1 cellular context compared by ENCODE assay signal in genomic region chr1:169570172-169570574, GRCh38.
TF ChIP-seq lines count a peak whose summit lies in the region.

No MANE protein-coding gene starts in this region.

TF ChIP-seq in HepG2, 621 proteins besides CTCF, POLR2A, EP300 and RAD21 (continued from another document):
- TF ChIP-seq ZNF580 (CRISPR knock-in tag; IDR thresholded peaks at IDR 0.05; ENCODE audit: borderline replicate concordance, low read depth): 0 out of 2 replicates have a peak, but pooled peaks have one; percentile 31
- no peak for TF ChIP-seq NFKB2 (CRISPR knock-in tag; IDR thresholded peaks at IDR 0.05; ENCODE audit: borderline replicate concordance)
- no peak for TF ChIP-seq REPIN1 (CRISPR knock-in tag; IDR thresholded peaks at IDR 0.05; ENCODE audit: borderline replicate concordance, low read depth)
- no peak for TF ChIP-seq FOSL1 (CRISPR knock-in tag; IDR thresholded peaks at IDR 0.05; ENCODE audit: borderline replicate concordance)
- TF ChIP-seq IKZF5 (CRISPR knock-in tag; IDR thresholded peaks at IDR 0.05): 0 out of 2 replicates have a peak, but pooled peaks have one; percentile 36
- no peak for TF ChIP-seq ZKSCAN1 (IDR thresholded peaks at IDR 0.05; ENCODE audit: low read length)
- no peak for TF ChIP-seq NFATC3 (CRISPR knock-in tag; IDR thresholded peaks at IDR 0.05)
- TF ChIP-seq SP2 (CRISPR knock-in tag; IDR thresholded peaks at IDR 0.05): no peak
- TF ChIP-seq PBX2 (CRISPR knock-in tag; IDR thresholded peaks at IDR 0.05): no peak
- TF ChIP-seq SMAD3 (CRISPR knock-in tag; IDR thresholded peaks at IDR 0.05): peak; percentile 73; the same call in 1 of the 2 replicates
- no peak for TF ChIP-seq PLSCR1 (CRISPR knock-in tag; IDR thresholded peaks at IDR 0.05; ENCODE audit: borderline replicate concordance)
- no peak for TF ChIP-seq ZNF207 (IDR thresholded peaks at IDR 0.05; ENCODE audit: borderline replicate concordance)
- TF ChIP-seq SIX4 (CRISPR knock-in tag; IDR thresholded peaks at IDR 0.05): peak; percentile 73
- TF ChIP-seq GFI1 (CRISPR knock-in tag; IDR thresholded peaks at IDR 0.05; ENCODE audit: borderline replicate concordance): 0 out of 2 replicates have a peak, but pooled peaks have one; percentile 58
- TF ChIP-seq ZNF660 (CRISPR knock-in tag; IDR thresholded peaks at IDR 0.05; ENCODE audit: borderline replicate concordance, low read depth): no peak
- no peak for TF ChIP-seq ZNF543 (CRISPR knock-in tag; IDR thresholded peaks at IDR 0.05)
- no peak for TF ChIP-seq ONECUT2 (CRISPR knock-in tag; IDR thresholded peaks at IDR 0.05)
- no peak for TF ChIP-seq SRSF1 (optimal IDR thresholded peaks at IDR 0.05; ENCODE audit: low read depth, low read length)
- TF ChIP-seq SIN3B (IDR thresholded peaks at IDR 0.05; ENCODE audit: low read length): no peak
- TF ChIP-seq BRCA1 (CRISPR knock-in tag; IDR thresholded peaks at IDR 0.05): no peak
- no peak for TF ChIP-seq GABPA (IDR thresholded peaks at IDR 0.05; ENCODE audit: low read depth, low read length)
- 0 out of 2 replicates have a peak, but pooled peaks have one; percentile 10 for TF ChIP-seq GABPA (CRISPR knock-in tag; IDR thresholded peaks at IDR 0.05; ENCODE audit: low read depth)
- no peak for TF ChIP-seq ZNF253 (CRISPR knock-in tag; IDR thresholded peaks at IDR 0.05; ENCODE audit: borderline replicate concordance)
- TF ChIP-seq RBM22 (optimal IDR thresholded peaks at IDR 0.05; ENCODE audit: low read length): no peak
- no peak for TF ChIP-seq SPEN (CRISPR knock-in tag; IDR thresholded peaks at IDR 0.05; ENCODE audit: low read depth)
